In genomic region chr12:24901975-24902461, GRCh38 we compare ENCODE assay signal across 8 cellular contexts. TPM values are rescaled to one million over a fixed set of nuclear protein-coding genes. Genes with fewer than 3 reads are reported as not detected.
DNase-seq lines count a peak whose midpoint lies in the region; ATAC-seq and TF ChIP-seq lines count a peak whose summit lies in the region.

No MANE protein-coding gene starts in this region.

- peaks cover 15% of the 10 kb centered on the region for H3K36me3 Mint-ChIP-seq in HFFc6 (ENCODE audit: low read depth)

- peaks cover 2% of the 10 kb centered on the region for H3K27me3 Mint-ChIP-seq in HFFc6 (ENCODE audit: insufficient read depth)

- in situ Hi-C loops in astrocyte of the cerebellum (cut with HindIII; ENCODE audit: low sequenced_read_pairs) = no loop called here

- H3K9me3 Mint-ChIP-seq in HFFc6 = no peaks in the 10 kb centered on the region

- peak overlapping the region; percentile 99 for H3K27ac Mint-ChIP-seq in HFFc6

- H3K4me1 Mint-ChIP-seq in HFFc6 (ENCODE audit: low read depth) = peaks cover 59% of the 10 kb centered on the region

- H3K4me3 ChIP-seq in astrocyte of the cerebellum (ENCODE audit: low read depth, low read length) = peak overlapping the region; percentile 59

- TF ChIP-seq CTCF in HFFc6 (IDR thresholded peaks at IDR 0.05) (no peak), astrocyte of the cerebellum (IDR thresholded peaks at IDR 0.05; ENCODE audit: low read depth, low read length, missing control alignments) (no peak)

- H3K4me3 Mint-ChIP-seq in HFFc6 = peak overlapping the region; percentile 99

- DNase-seq in HFFc6 (no peak), astrocyte of the cerebellum (ENCODE audit: low read depth) (no peak), inferior parietal cortex (ENCODE audit: extremely low spot score) (peak; percentile 66), NCI-H69 (lab: John Stamatoyannopoulos, UW) (no peak)
- DNase-seq in stimulated activated CD8-positive, alpha-beta memory T cell treated with anti-CD3 and anti-CD28 coated beads, Interleukin-4, amount 100 ng/mL, for 48 hours = peak; percentile 52

- ATAC-seq in HG02610 (IDR thresholded peaks at IDR 0.05; ENCODE audit: unreplicated experiment) (no peak), HG02970 (IDR thresholded peaks at IDR 0.05; ENCODE audit: low FRiP score, unreplicated experiment) (no peak), HG02852 (IDR thresholded peaks at IDR 0.05; ENCODE audit: unreplicated experiment) (no peak)

RNA-seq across cellular contexts. Expression of gene BCAT1, which starts 46.9 kb away (rescaled TPM):
- 100 to 1,000 TPM; 156 to 180 (median 173) TPM for total RNA-seq in HFFc6 (2021; fragmentation: NEBNext Ultra II Directional; extraction: Animal tissue kit (Norgen Biotek cat#: 25700))

Comparison
In these comparisons a context has a peak if more than half of its experiments do, and no peak if none do; other contexts are left out.
1. DNase-seq: peak in inferior parietal cortex (single experiment) and stimulated activated CD8-positive, alpha-beta memory T cell treated with anti-CD3 and anti-CD28 coated beads, Interleukin-4, amount 100 ng/mL, for 48 hours (single experiment); none in HFFc6 (single experiment), astrocyte of the cerebellum (single experiment) and NCI-H69 (single experiment).